ENCODE assay signal across 18 cellular contexts in genomic region chr10:125020871-125021270, GRCh38.
"Had no signal": no experiment of that assay in that cellular context is flagged by ENCODE, and none has a peak within 500 bp of the region (broad histone marks: within the 10 kb centered on the region; RNA-seq: fewer than 3 reads in every experiment).

No MANE protein-coding gene starts in this region.

- H3K27ac ChIP-seq: tibial nerve, uterus had no signal

- H3K9me3 ChIP-seq: mucosa of descending colon, tibial nerve, uterus had no signal

- DNase-seq: activated CD4-positive, alpha-beta T cell treated with anti-CD3 and anti-CD28 coated beads, Interleukin-2, amount 10 ng/mL, durations not matched to agents 24 days and 14 days; activated CD8-positive, alpha-beta memory T cell treated with anti-CD3 and anti-CD28 coated beads, Interleukin-2, amount 50 U/mL, for 4 hours; activated CD8-positive, alpha-beta T cell treated with anti-CD3 and anti-CD28 coated beads, Interleukin-2, amount 10 ng/mL, durations not matched to agents 7 days and 5 days; activated gamma-delta T cell; activated T-cell treated with anti-CD3 and anti-CD28 coated beads, Interleukin-2, amount 50 U/mL, for 72 hours; effector memory CD8-positive, alpha-beta T cell; hippocampal formation; islet precursor cell; naive B cell; nucleus accumbens; stimulated activated CD4-positive, alpha-beta T cell treated with anti-CD3 and anti-CD28 coated beads, Interleukin-2, amount 100 ng/mL, for 24 hours; stimulated activated naive CD4-positive, alpha-beta T cell treated with Interleukin-2 at 50 U/mL for 16 hours; T-helper 1 cell; T1000; uterus had no signal

- ATAC-seq: activated CD8-positive, alpha-beta T cell treated with anti-CD3 and anti-CD28 coated beads, Interleukin-2, amount 10 ng/mL, durations not matched to agents 7 days and 5 days; activated T-cell treated with anti-CD3 and anti-CD28 coated beads, Interleukin-2, amount 50 U/mL, for 72 hours; effector memory CD8-positive, alpha-beta T cell; left lobe of liver had no signal

- H3K27me3 ChIP-seq: tibial nerve, uterus had no signal

- H3K4me3 ChIP-seq: mucosa of descending colon, tibial nerve, uterus had no signal

- H3K36me3 ChIP-seq: uterus had no signal
